ENCODE assay signal across 22 cellular contexts in genomic region chr9:128118971-128119665, GRCh38. TPM values are rescaled to one million over a fixed set of nuclear protein-coding genes. Genes with fewer than 3 reads are reported as not detected.
DNase-seq lines count a peak whose midpoint lies in the region; TF ChIP-seq lines count a peak whose summit lies in the region.
"Had no signal": no experiment of that assay in that cellular context is flagged by ENCODE, and none has a peak within 500 bp of the region (broad histone marks: within the 10 kb centered on the region; RNA-seq: fewer than 3 reads in every experiment).

No MANE protein-coding gene starts in this region.

- H3K9me3 ChIP-seq in sigmoid colon: no peaks in the 10 kb centered on the region
- H3K9me3 ChIP-seq: ascending aorta, upper lobe of right lung had no signal

- TF ChIP-seq EP300 in sigmoid colon (IDR thresholded peaks at IDR 0.05): no peak

- H3K4me1 ChIP-seq in sigmoid colon: peaks cover 0 to 7% (median 6%) of the 10 kb centered on the region in 4 donors

- TF ChIP-seq CTCF in sigmoid colon (IDR thresholded peaks at IDR 0.05) (no peak), foreskin fibroblast (IDR thresholded peaks at IDR 0.05; ENCODE audit: low read depth, low read length) (no peak), GM13977 (IDR thresholded peaks at IDR 0.05; ENCODE audit: extremely low read depth, insufficient read depth, missing control alignments) (no peak)

- POLR2A ChIA-PET in HEK293T (lab: Yijun Ruan, JAX): no interaction called here

- DNase-seq in NCI-H82 (lab: John Stamatoyannopoulos, UW) (peak; percentile 23), NCI-H82 treated with DMSO at 0.1 percent for 48 hours (lab: John Stamatoyannopoulos, UW; ENCODE audit: unreplicated experiment) (no peak), NCI-H2171 (lab: John Stamatoyannopoulos, UW) (peak; percentile 72), islet precursor cell (peak; percentile 39), sigmoid colon (peak; percentile 53), foreskin fibroblast (no peak), GM13977 (ENCODE audit: low spot score) (no peak), HEK293T (ENCODE audit: extremely low spot score) (no peak)
- DNase-seq: activated CD4-positive, alpha-beta T cell treated with anti-CD3 and anti-CD28 coated beads for 4 hours; activated CD8-positive, alpha-beta memory T cell treated with anti-CD3 and anti-CD28 coated beads, Interleukin-2, amount 50 U/mL, for 48 hours; activated naive CD4-positive, alpha-beta T cell; endodermal cell; HFFc6; kidney glomerular epithelial cell; NCI-H187; NCI-H446 treated with DMSO at 0.1 percent for 48 hours; nucleus accumbens; stimulated activated CD4-positive, alpha-beta T cell treated with anti-CD3 and anti-CD28 coated beads, Interleukin-12 subunit alpha, Interleukin-12 subunit beta, amount 100 ng/mL, for 4 hours; stimulated activated naive CD4-positive, alpha-beta T cell treated with Interleukin-2 at 50 U/mL for 16 hours; upper lobe of right lung had no signal

- peaks cover 16 to 48% (median 25%) of the 10 kb centered on the region in 4 donors for H3K36me3 ChIP-seq in sigmoid colon

- H3K27me3 ChIP-seq in sigmoid colon: no peaks in the 10 kb centered on the region
- H3K27me3 ChIP-seq: ascending aorta, hepatocyte, upper lobe of right lung had no signal

- intact Hi-C loops in sigmoid colon (cut with DNase I): loop anchor here (5.0 kb wide), 1 partner anchor 82 kb away; no protein-coding TSS in a partner anchor

- no peak for TF ChIP-seq POLR2A in sigmoid colon (IDR thresholded peaks at IDR 0.05)

- WGBS in sigmoid colon, 2 donors: 77 to 86% methylated on average over 15 of the region's 15 CpGs

- H3K4me3 ChIP-seq in sigmoid colon (no peak overlapping the region), foreskin fibroblast (ENCODE audit: low read depth in 1 of 2, low read length in 2 of 2) (no peak overlapping the region)
- H3K4me3 ChIP-seq: ascending aorta, hepatocyte, upper lobe of right lung had no signal

- no peak overlapping the region for H3K27ac ChIP-seq in sigmoid colon
- H3K27ac ChIP-seq: ascending aorta, hepatocyte, upper lobe of right lung had no signal

- in situ Hi-C loops in GM13977 (cut with MboI; ENCODE audit: low pct_unique_long_range_greater_than_20kb, low sequenced_read_pairs, unreplicated experiment): no loop called here

- CTCF ChIA-PET in HEK293T (lab: Yijun Ruan, JAX): interaction anchor here (1.0 kb wide), 1 partner anchor 27 kb away, joined by 3 read pairs; no protein-coding TSS in a partner anchor

TF ChIP-seq in HEK293T, 16 proteins besides CTCF, POLR2A, EP300 and RAD21:
- TF ChIP-seq SUZ12 (IDR thresholded peaks at IDR 0.05) (no peak), BHLHE40 (IDR thresholded peaks at IDR 0.05; ENCODE audit: borderline replicate concordance) (no peak), L3MBTL2 (conservative IDR thresholded peaks at IDR 0.05) (no peak), PKNOX1 (IDR thresholded peaks at IDR 0.05) (no peak), SP1 (IDR thresholded peaks at IDR 0.05) (no peak), ZNF384 (IDR thresholded peaks at IDR 0.05) (no peak), NFRKB (IDR thresholded peaks at IDR 0.05) (no peak), CTBP1 (IDR thresholded peaks at IDR 0.05; ENCODE audit: borderline replicate concordance) (no peak), HDGF (IDR thresholded peaks at IDR 0.05; ENCODE audit: borderline replicate concordance) (no peak), ELF4 (IDR thresholded peaks at IDR 0.05) (no peak), FOXK2 (IDR thresholded peaks at IDR 0.05) (no peak)

RNA-seq across cellular contexts. Expression of gene PTGES2, which starts 8.4 kb away (rescaled TPM):
- 100 to 1,000 TPM in 2 of 4 donors, 10 to 100 TPM in 2; 60.0 to 119 (median 97.5) TPM for total RNA-seq in sigmoid colon
- 10 to 100 TPM; 56.5 to 82.2 (median 66.1) TPM for polyA plus RNA-seq in sigmoid colon

RNA-seq across cellular contexts. Expression of gene LCN2, which starts 30.1 kb away (rescaled TPM):
- total RNA-seq in sigmoid colon: not detected
- polyA plus RNA-seq in sigmoid colon: 1,000 to 10,000 TPM in 1 of 3 donors, 10 to 100 TPM in 1, 1 to 10 TPM in 1; 9.6 to 1,818 (median 79.8) TPM
- total RNA-seq: ascending aorta, endodermal cell, HFFc6 had no signal

RNA-seq across cellular contexts. Expression of gene BBLN, which starts 40.9 kb away (rescaled TPM):
- 100 to 1,000 TPM; 158 to 273 (median 204) TPM for total RNA-seq in sigmoid colon
- polyA plus RNA-seq in sigmoid colon: 100 to 1,000 TPM; 111 to 123 (median 113) TPM

RNA-seq across cellular contexts. Expression of gene SLC25A25, which starts 51.1 kb away (rescaled TPM):
- total RNA-seq in sigmoid colon: 10 to 100 TPM; 10.2 to 77.2 (median 12.9) TPM
- polyA plus RNA-seq in sigmoid colon: 10 to 100 TPM; 16.6 to 19.4 (median 16.8) TPM

RNA-seq across cellular contexts. Expression of gene NAIF1, which starts 52.0 kb away (rescaled TPM):
- total RNA-seq in sigmoid colon: 10 to 100 TPM in 1 of 4 donors, 1 to 10 TPM in 3; 5.5 to 10.7 (median 6.3) TPM
- 10 to 100 TPM in 1 of 3 donors, 1 to 10 TPM in 2; 8.4 to 11.0 (median 8.6) TPM for polyA plus RNA-seq in sigmoid colon

Comparison
In these comparisons a context has a peak if more than half of its experiments do, and no peak if none do; other contexts are left out.
1. DNase-seq: peak in NCI-H82 (single experiment), NCI-H2171 (single experiment), islet precursor cell (single experiment) and sigmoid colon (single experiment); none in NCI-H82 treated with DMSO at 0.1 percent for 48 hours (single experiment), foreskin fibroblast (0 of 2), GM13977 (single experiment) and HEK293T (single experiment).